23 cellular contexts compared by ENCODE assay signal in the genomic region with DNA sequence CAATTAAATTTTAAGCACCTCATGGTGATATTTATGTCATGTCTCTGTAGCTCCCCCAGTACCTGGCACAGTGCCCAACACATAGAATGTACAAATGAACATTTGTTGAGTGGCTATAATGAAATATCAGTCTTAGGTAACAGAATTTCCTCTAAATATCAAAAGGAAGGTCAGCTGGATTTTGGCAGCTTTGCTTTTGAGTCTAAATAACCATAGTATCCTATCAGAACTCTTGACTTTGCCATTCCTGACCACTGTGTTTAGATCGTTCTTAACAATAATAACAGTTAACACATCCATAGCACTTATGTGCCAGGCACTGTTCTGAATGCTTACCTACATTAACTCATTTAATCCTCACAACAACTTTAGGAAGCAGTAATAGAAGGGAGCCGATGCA. TPM values are rescaled to one million over a fixed set of nuclear protein-coding genes. Genes with fewer than 3 reads are reported as not detected.
A peak's percentile ranks its signal among the peaks of the same experiment; 100 is the strongest.
DNase-seq lines count a peak whose midpoint lies in the region; ATAC-seq and TF ChIP-seq lines count a peak whose summit lies in the region.
"Had no signal": no experiment of that assay in that cellular context is flagged by ENCODE, and none has a peak within 500 bp of the region (broad histone marks: within the 10 kb centered on the region; RNA-seq: fewer than 3 reads in every experiment).

No MANE protein-coding gene starts in this region.

- peaks cover 46% of the 10 kb centered on the region for H3K36me3 Mint-ChIP-seq in CD8-positive, alpha-beta T cell
- peaks cover 9% of the 10 kb centered on the region for H3K36me3 Mint-ChIP-seq in activated naive CD8-positive, alpha-beta T cell
- H3K36me3 Mint-ChIP-seq in memory B cell: peaks cover 12% of the 10 kb centered on the region

- no peak for DNase-seq in CD8-positive, alpha-beta T cell
- DNase-seq in IMR-90 (no peak), memory B cell (ENCODE audit: low spot score in 2 of 2) (no peak), NCI-H146 treated with DMSO at 0.1 percent for 48 hours (lab: John Stamatoyannopoulos, UW; ENCODE audit: unreplicated experiment) (no peak), amniotic stem cell (lab: John Stamatoyannopoulos, UW) (no peak)
- DNase-seq: activated CD4-positive, alpha-beta T cell treated with anti-CD3 and anti-CD28 coated beads, Interleukin-2, amount 10 ng/mL, durations not matched to agents 7 days and 5 days; activated CD8-positive, alpha-beta memory T cell treated with anti-CD3 and anti-CD28 coated beads, Interleukin-2, amount 50 U/mL, for 48 hours; activated naive CD4-positive, alpha-beta T cell treated with anti-CD3 and anti-CD28 coated beads, Interleukin-2, amount 10 ng/mL, durations not matched to agents 7 days and 5 days; DND-41; heart right ventricle; left ventricle myocardium inferior; NCI-H1436 treated with DMSO at 0.1 percent for 48 hours; NCI-H82; SJCRH30; stimulated activated CD4-positive, alpha-beta T cell treated with anti-CD3 and anti-CD28 coated beads, Interleukin-2, amount 100 ng/mL, for 48 hours; stimulated activated naive CD4-positive, alpha-beta T cell treated with Interleukin-2 at 50 U/mL for 16 hours; transverse colon had no signal

- no peak overlapping the region for H3K9ac ChIP-seq in IMR-90 (ENCODE audit: low read depth, low read length)
- H3K9ac ChIP-seq: neural progenitor cell had no signal

- H3K27ac ChIP-seq in CD8-positive, alpha-beta T cell (ENCODE audit: low read depth, low read length): no peak overlapping the region
- no peak overlapping the region for H3K27ac ChIP-seq in IMR-90 (ENCODE audit: insufficient read depth, low read length)
- H3K27ac ChIP-seq: heart right ventricle, left ventricle myocardium inferior, neural progenitor cell, SJCRH30, transverse colon, VCaP had no signal

- no peak for ATAC-seq in CD8-positive, alpha-beta T cell
- ATAC-seq in IMR-90 (ENCODE audit: low read depth): no peak; the same call in 1 of the 2 replicates
- no peak for ATAC-seq in memory B cell (ENCODE audit: low read depth)
- no peak for ATAC-seq in HG03520 (IDR thresholded peaks at IDR 0.05; ENCODE audit: unreplicated experiment)
- ATAC-seq: heart right ventricle had no signal

- no peaks in the 10 kb centered on the region for H3K36me3 ChIP-seq in CD8-positive, alpha-beta T cell (ENCODE audit: insufficient read depth, low read length)
- no peaks in the 10 kb centered on the region for H3K36me3 ChIP-seq in IMR-90 (ENCODE audit: control insufficient read depth, insufficient read depth, low read length)
- H3K36me3 ChIP-seq: heart right ventricle, left ventricle myocardium inferior, neural progenitor cell, SJCRH30, transverse colon had no signal

- H3K4ac ChIP-seq in IMR-90 (ENCODE audit: low read depth, low read length): no peak overlapping the region

- H3K4me1 Mint-ChIP-seq in CD8-positive, alpha-beta T cell (ENCODE audit: low read depth): peaks cover 89% of the 10 kb centered on the region
- peaks cover 88% of the 10 kb centered on the region for H3K4me1 Mint-ChIP-seq in activated naive CD8-positive, alpha-beta T cell (ENCODE audit: low read depth)
- H3K4me1 Mint-ChIP-seq in memory B cell: peaks cover 28% of the 10 kb centered on the region

- no peak overlapping the region for H3K18ac ChIP-seq in IMR-90 (ENCODE audit: low read depth, low read length)

- no peak overlapping the region for H2AK5ac ChIP-seq in IMR-90 (ENCODE audit: low read depth, low read length)

- no peak overlapping the region for H3K4me3 ChIP-seq in CD8-positive, alpha-beta T cell (ENCODE audit: low read depth, low read length)
- H3K4me3 ChIP-seq in IMR-90 (ENCODE audit: insufficient read depth, low read depth, low read length): no peak overlapping the region
- H3K4me3 ChIP-seq: heart right ventricle, left ventricle myocardium inferior, neural progenitor cell, SJCRH30, smooth muscle cell, transverse colon had no signal

- TF ChIP-seq RAD21 in IMR-90 (IDR thresholded peaks at IDR 0.05; ENCODE audit: low read length): no peak

- H3K27me3 ChIP-seq in CD8-positive, alpha-beta T cell (ENCODE audit: insufficient read depth, low read length): no peaks in the 10 kb centered on the region
- H3K27me3 ChIP-seq in IMR-90 (ENCODE audit: control insufficient read depth, insufficient read depth, low read length): no peaks in the 10 kb centered on the region
- H3K27me3 ChIP-seq: heart right ventricle, neural progenitor cell, SJCRH30, transverse colon had no signal

- no peak overlapping the region for H4K91ac ChIP-seq in IMR-90 (ENCODE audit: insufficient read depth, low read depth, low read length)

- H4K20me1 ChIP-seq in IMR-90 (ENCODE audit: insufficient read depth, low read length): peaks cover 25% of the 10 kb centered on the region

- TF ChIP-seq CTCF in CD8-positive, alpha-beta T cell (IDR thresholded peaks at IDR 0.05): no peak
- no peak for TF ChIP-seq CTCF in IMR-90 (conservative IDR thresholded peaks at IDR 0.05; ENCODE audit: low read depth, low read length)

- H2BK20ac ChIP-seq in IMR-90 (ENCODE audit: low read depth, low read length): no peak overlapping the region

- intact Hi-C loops in CD8-positive, alpha-beta T cell (cut with DNase I, micrococcal nuclease): loop anchor here in 1 of 2 experiments (2.0 kb wide), 1 partner anchor 15 kb away; no protein-coding TSS in a partner anchor
- intact Hi-C loops in IMR-90 (cut with micrococcal nuclease): no loop called here

- no peak overlapping the region for H3K4me2 ChIP-seq in IMR-90 (ENCODE audit: low read depth, low read length)
- H3K4me2 ChIP-seq: neural progenitor cell, smooth muscle cell had no signal

- no peak overlapping the region for H2AFZ ChIP-seq in IMR-90 (replicated peaks; ENCODE audit: low read length, poor library complexity)
- H2AFZ ChIP-seq: neural progenitor cell had no signal

- no peak overlapping the region for H2BK120ac ChIP-seq in IMR-90 (ENCODE audit: low read depth, low read length)

- peak overlapping the region; percentile 49 for H3K27ac Mint-ChIP-seq in CD8-positive, alpha-beta T cell
- peak overlapping the region; percentile 79 for H3K27ac Mint-ChIP-seq in activated naive CD8-positive, alpha-beta T cell
- peak overlapping the region; percentile 74 for H3K27ac Mint-ChIP-seq in memory B cell
- H3K27ac Mint-ChIP-seq: activated CD4-positive, alpha-beta T cell treated with anti-CD3 and anti-CD28 coated beads, Interleukin-2, amount 10 ng/mL, durations not matched to agents 7 days and 5 days; activated naive CD4-positive, alpha-beta T cell treated with anti-CD3 and anti-CD28 coated beads, Interleukin-2, amount 10 ng/mL, durations not matched to agents 7 days and 5 days; neural progenitor cell; T-helper 1 cell treated with Interleukin-12 subunit alpha and Interleukin-12 subunit beta and Interleukin-4 antibody, amounts not matched to agents 30 μg/mL and 1 μg/mL, for 36 hours had no signal

- H3K9me1 ChIP-seq in IMR-90 (ENCODE audit: insufficient read depth, low read length): peaks cover 21% of the 10 kb centered on the region

- H4K8ac ChIP-seq in IMR-90 (ENCODE audit: low read depth in 2 of 2, low read length in 2 of 2): no peak overlapping the region

- no peak overlapping the region for H3K56ac ChIP-seq in IMR-90 (ENCODE audit: extremely low read depth, insufficient read depth, low read length)

- H4K5ac ChIP-seq in IMR-90 (ENCODE audit: low read depth, low read length): no peak overlapping the region

- no TSS peak for BruUV-seq in IMR-90 (replicated peaks; lab: Mats Ljungman, UMichigan)

- CTCF ChIA-PET in CD8-positive, alpha-beta T cell (lab: Charles Lee): interaction anchor here (1.2 to 1.9 kb wide), 4 partner anchors 24 to 132 kb away, joined by 4 to 5 read pairs (median 4); no protein-coding TSS in a partner anchor
- CTCF ChIA-PET in IMR-90 (lab: Yijun Ruan, JAX): interaction anchor here (0.6 kb wide), 1 partner anchor 31 kb away, joined by 3 read pairs; no protein-coding TSS in a partner anchor

- H2BK5ac ChIP-seq in IMR-90 (ENCODE audit: low read depth, low read length, poor library complexity, severe bottlenecking): no peak overlapping the region

- H3K27me3 Mint-ChIP-seq in CD8-positive, alpha-beta T cell (ENCODE audit: low read depth): no peaks in the 10 kb centered on the region
- H3K27me3 Mint-ChIP-seq in activated naive CD8-positive, alpha-beta T cell: no peaks in the 10 kb centered on the region
- H3K27me3 Mint-ChIP-seq in memory B cell: no peaks in the 10 kb centered on the region
- H3K27me3 Mint-ChIP-seq: activated CD4-positive, alpha-beta T cell treated with anti-CD3 and anti-CD28 coated beads, Interleukin-2, amount 10 ng/mL, durations not matched to agents 7 days and 5 days; activated naive CD4-positive, alpha-beta T cell treated with anti-CD3 and anti-CD28 coated beads, Interleukin-2, amount 10 ng/mL, durations not matched to agents 7 days and 5 days had no signal

- 0 out of 2 replicates have a peak overlapping the region, but pooled peaks have one; percentile 41 for H3K23ac ChIP-seq in IMR-90 (ENCODE audit: low read depth, low read length)

- peaks cover 30 to 71% of the 10 kb centered on the region in 2 experiments for H3K79me1 ChIP-seq in IMR-90 (ENCODE audit: low read depth in 1 of 2, low read length in 2 of 2)

- no peak overlapping the region for H2BK15ac ChIP-seq in IMR-90 (ENCODE audit: low read depth, low read length)

- WGBS in IMR-90 (ENCODE audit: extremely low coverage in 2 of 2, insufficient read length in 1 of 2), 2 experiments: no CpG with 5 or more reads among the region's 2 CpGs

- H2AK9ac ChIP-seq in IMR-90 (replicated peaks; ENCODE audit: low read depth, low read length, poor library complexity): no peak overlapping the region

- dilution Hi-C loops in IMR-90 (cut with HindIII; ENCODE audit: low sequenced_read_pairs, unreplicated experiment): no loop called here

- H3K14ac ChIP-seq in IMR-90 (replicated peaks; ENCODE audit: low read depth, low read length): no peak overlapping the region

- no peak for TF ChIP-seq POLR2A in IMR-90 (IDR thresholded peaks at IDR 0.05; ENCODE audit: low read depth, low read length)

- in situ Hi-C loops in IMR-90 (cut with MboI; ENCODE audit: low sequenced_read_pairs): no loop called here

- no peaks in the 10 kb centered on the region for H3K9me3 ChIP-seq in CD8-positive, alpha-beta T cell (ENCODE audit: low read length)
- H3K9me3 ChIP-seq in IMR-90 (ENCODE audit: control insufficient read depth, insufficient read depth, low read length): no peaks in the 10 kb centered on the region
- H3K9me3 ChIP-seq: heart right ventricle, left ventricle myocardium inferior, SJCRH30, transverse colon had no signal

- no peak overlapping the region for H3K4me3 Mint-ChIP-seq in CD8-positive, alpha-beta T cell
- no peak overlapping the region for H3K4me3 Mint-ChIP-seq in activated naive CD8-positive, alpha-beta T cell
- H3K4me3 Mint-ChIP-seq in memory B cell: no peak overlapping the region
- H3K4me3 Mint-ChIP-seq: activated CD4-positive, alpha-beta T cell treated with anti-CD3 and anti-CD28 coated beads, Interleukin-2, amount 10 ng/mL, durations not matched to agents 7 days and 5 days; activated naive CD4-positive, alpha-beta T cell treated with anti-CD3 and anti-CD28 coated beads, Interleukin-2, amount 10 ng/mL, durations not matched to agents 7 days and 5 days; neural progenitor cell; T-helper 1 cell treated with Interleukin-12 subunit alpha and Interleukin-12 subunit beta and Interleukin-4 antibody, amounts not matched to agents 30 μg/mL and 1 μg/mL, for 36 hours had no signal

- POLR2A ChIA-PET in CD8-positive, alpha-beta T cell (lab: Charles Lee): interaction anchor here (0.7 to 1.6 kb wide), 4 partner anchors 12 to 444 kb away, joined by 3 to 5 read pairs (median 3); no protein-coding TSS in a partner anchor
- POLR2A ChIA-PET in IMR-90 (lab: Charles Lee; ENCODE audit: unreplicated experiment): interaction anchor here (0.5 kb wide), 1 partner anchor 662 kb away, joined by 3 read pairs; no protein-coding TSS in a partner anchor

- H3K9me3 Mint-ChIP-seq in CD8-positive, alpha-beta T cell: no peaks in the 10 kb centered on the region
- no peaks in the 10 kb centered on the region for H3K9me3 Mint-ChIP-seq in activated naive CD8-positive, alpha-beta T cell (ENCODE audit: low read depth)
- no peaks in the 10 kb centered on the region for H3K9me3 Mint-ChIP-seq in memory B cell
- H3K9me3 Mint-ChIP-seq: activated CD4-positive, alpha-beta T cell treated with anti-CD3 and anti-CD28 coated beads, Interleukin-2, amount 10 ng/mL, durations not matched to agents 7 days and 5 days; activated naive CD4-positive, alpha-beta T cell treated with anti-CD3 and anti-CD28 coated beads, Interleukin-2, amount 10 ng/mL, durations not matched to agents 7 days and 5 days; neural progenitor cell; T-helper 1 cell treated with Interleukin-12 subunit alpha and Interleukin-12 subunit beta and Interleukin-4 antibody, amounts not matched to agents 30 μg/mL and 1 μg/mL, for 36 hours had no signal

- peaks cover 86% of the 10 kb centered on the region for H3K4me1 ChIP-seq in CD8-positive, alpha-beta T cell (ENCODE audit: insufficient read depth, low read length)
- peaks cover 8% of the 10 kb centered on the region for H3K4me1 ChIP-seq in IMR-90 (ENCODE audit: control insufficient read depth, insufficient read depth, low read length)

RNA-seq across cellular contexts. Expression of a gene that starts 26.6 kb away (rescaled TPM):
- total RNA-seq in CD8-positive, alpha-beta T cell: 100 to 1,000 TPM; 320 to 330 TPM
- 127 and 138 TPM in 2 replicates for total RNA-seq in IMR-90 (2012; rRNA removed)
- polyA plus RNA-seq in IMR-90 (2012; rRNA removed): 96.9 and 191 TPM in 2 replicates
- 27.3 and 34.3 TPM in 2 replicates for polyA plus RNA-seq in IMR-90 (2012; cell fraction: cytosol; rRNA removed)
- 5.9 and 19.4 TPM in 2 replicates for polyA plus RNA-seq in IMR-90 (2012; cell fraction: nucleus; rRNA removed; ENCODE audit: low replicate concordance)
